11 cellular contexts compared by ENCODE assay signal in the genomic region with DNA sequence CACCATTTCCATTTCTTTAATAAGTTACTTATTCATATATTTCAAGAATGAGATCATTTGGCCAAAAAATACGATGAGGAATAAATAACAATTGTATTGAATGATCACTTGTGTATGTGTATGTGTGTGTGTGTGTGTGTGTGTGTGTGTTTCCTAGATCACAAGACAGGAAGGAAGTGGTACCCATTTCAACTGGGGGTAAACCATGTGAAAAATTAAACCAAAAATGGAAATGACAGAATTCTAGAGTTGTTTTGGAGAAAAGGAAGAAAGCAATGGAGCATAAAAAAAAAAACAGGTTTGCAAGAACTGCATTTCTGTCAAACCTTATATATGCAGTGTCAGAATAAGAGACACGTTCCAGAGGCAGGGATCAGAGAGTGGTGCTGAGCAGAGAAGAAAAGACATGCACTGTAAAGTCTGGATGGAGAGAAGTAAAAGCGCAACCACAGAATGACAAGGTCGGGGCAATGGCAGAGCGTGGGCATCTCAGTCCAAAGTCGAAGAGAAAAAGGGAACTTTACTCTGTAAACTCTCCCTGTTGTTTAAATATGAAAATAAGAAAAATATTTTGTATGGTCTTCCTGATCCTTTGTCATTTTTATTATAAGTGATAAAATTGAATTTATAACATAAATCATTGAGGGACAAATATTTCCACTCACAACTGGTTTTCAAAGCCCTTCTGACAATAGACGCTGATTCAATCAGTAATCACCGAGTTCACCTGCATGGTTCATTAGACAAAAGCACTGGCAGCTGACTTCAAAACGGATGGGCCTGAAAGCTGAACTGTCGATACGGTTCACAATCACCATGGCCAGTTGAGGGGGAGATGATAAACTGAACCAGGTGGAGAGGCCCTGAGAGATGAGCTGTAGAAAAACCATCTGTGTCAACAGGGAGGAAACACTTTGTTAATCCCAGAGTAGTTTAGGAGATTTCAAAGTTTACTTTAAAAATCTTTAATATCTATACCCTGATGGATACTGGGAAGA.
DNase-seq lines count a peak whose midpoint lies in the region; ATAC-seq and TF ChIP-seq lines count a peak whose summit lies in the region.
"Had no signal": no experiment of that assay in that cellular context is flagged by ENCODE, and none has a peak within 500 bp of the region (broad histone marks: within the 10 kb centered on the region; RNA-seq: fewer than 3 reads in every experiment).

No MANE protein-coding gene starts in this region.

- DNase-seq in SK-N-DZ (ENCODE audit: low spot score), result peak; percentile 36
- DNase-seq in tibial nerve (ENCODE audit: low spot score in 2 of 2), result no peak
- DNase-seq in CD4-positive, alpha-beta memory T cell, result no peak
- no peak for DNase-seq in activated CD8-positive, alpha-beta T cell treated with anti-CD3 and anti-CD28 coated beads, Interleukin-2, amount 10 ng/mL, durations not matched to agents 7 days and 5 days
- DNase-seq in stimulated activated CD4-positive, alpha-beta T cell treated with anti-CD3 and anti-CD28 coated beads, Interleukin-4, amount 100 ng/mL, for 24 hours, result no peak
- DNase-seq: heart left ventricle had no signal

- no peak overlapping the region for H3K4me3 ChIP-seq in tibial nerve
- no peak overlapping the region for H3K4me3 ChIP-seq in CD4-positive, alpha-beta memory T cell (ENCODE audit: low read length in 2 of 2)
- H3K4me3 ChIP-seq: heart left ventricle had no signal

- no peaks in the 10 kb centered on the region for H3K36me3 Mint-ChIP-seq in CD4-positive, alpha-beta memory T cell
- no peaks in the 10 kb centered on the region for H3K36me3 Mint-ChIP-seq in activated CD8-positive, alpha-beta T cell treated with anti-CD3 and anti-CD28 coated beads, Interleukin-2, amount 10 ng/mL, durations not matched to agents 7 days and 5 days (ENCODE audit: low read depth)
- H3K36me3 Mint-ChIP-seq: brain had no signal

- CTCF ChIA-PET in CD4-positive, alpha-beta memory T cell (lab: Charles Lee; ENCODE audit: partially characterized antibody), result no interaction called here
- CTCF ChIA-PET in activated CD8-positive, alpha-beta T cell treated with anti-CD3 and anti-CD28 coated beads, Interleukin-2, amount 10 ng/mL, durations not matched to agents 7 days and 5 days (lab: Charles Lee), result no interaction called here

- no peak for TF ChIP-seq EP300 in tibial nerve (IDR thresholded peaks at IDR 0.05)

- TF ChIP-seq POLR2A in tibial nerve (IDR thresholded peaks at IDR 0.05), result no peak

- peak; percentile 65 for ATAC-seq in GM18861 (IDR thresholded peaks at IDR 0.05; ENCODE audit: unreplicated experiment)
- ATAC-seq in GM21737 (IDR thresholded peaks at IDR 0.05; ENCODE audit: unreplicated experiment), result peak; percentile 77
- ATAC-seq in HG03520 (IDR thresholded peaks at IDR 0.05; ENCODE audit: unreplicated experiment), result peak; percentile 59
- ATAC-seq in activated CD8-positive, alpha-beta T cell treated with anti-CD3 and anti-CD28 coated beads, Interleukin-2, amount 10 ng/mL, durations not matched to agents 7 days and 5 days, result no peak
- ATAC-seq: heart left ventricle had no signal

- H3K9me3 ChIP-seq in tibial nerve, result no peaks in the 10 kb centered on the region
- no peaks in the 10 kb centered on the region for H3K9me3 ChIP-seq in CD4-positive, alpha-beta memory T cell (ENCODE audit: control insufficient read depth in 1 of 2, low read length in 2 of 2)
- H3K9me3 ChIP-seq: heart left ventricle, neutrophil had no signal

- H3K27me3 Mint-ChIP-seq in CD4-positive, alpha-beta memory T cell, result peaks cover 7 to 9% of the 10 kb centered on the region in 2 donors
- H3K27me3 Mint-ChIP-seq in activated CD8-positive, alpha-beta T cell treated with anti-CD3 and anti-CD28 coated beads, Interleukin-2, amount 10 ng/mL, durations not matched to agents 7 days and 5 days (ENCODE audit: low read depth), result peaks cover 16% of the 10 kb centered on the region

- H3K27ac Mint-ChIP-seq in CD4-positive, alpha-beta memory T cell, result no peak overlapping the region
- H3K27ac Mint-ChIP-seq in activated CD8-positive, alpha-beta T cell treated with anti-CD3 and anti-CD28 coated beads, Interleukin-2, amount 10 ng/mL, durations not matched to agents 7 days and 5 days, result no peak overlapping the region
- H3K27ac Mint-ChIP-seq: brain had no signal

- peaks cover 0 to 12% (median 7%) of the 10 kb centered on the region in 4 donors for H3K4me1 Mint-ChIP-seq in CD4-positive, alpha-beta memory T cell
- H3K4me1 Mint-ChIP-seq in activated CD8-positive, alpha-beta T cell treated with anti-CD3 and anti-CD28 coated beads, Interleukin-2, amount 10 ng/mL, durations not matched to agents 7 days and 5 days (ENCODE audit: low read depth), result peaks cover 18% of the 10 kb centered on the region

- H3K9me3 Mint-ChIP-seq in CD4-positive, alpha-beta memory T cell, result peaks cover 0 to 4% (median 0%) of the 10 kb centered on the region in 8 donors
- H3K9me3 Mint-ChIP-seq in activated CD8-positive, alpha-beta T cell treated with anti-CD3 and anti-CD28 coated beads, Interleukin-2, amount 10 ng/mL, durations not matched to agents 7 days and 5 days (ENCODE audit: insufficient read depth), result no peaks in the 10 kb centered on the region
- H3K9me3 Mint-ChIP-seq: brain had no signal

- no peaks in the 10 kb centered on the region for H3K36me3 ChIP-seq in tibial nerve
- H3K36me3 ChIP-seq in CD4-positive, alpha-beta memory T cell (ENCODE audit: insufficient read depth, low read length), result no peaks in the 10 kb centered on the region
- H3K36me3 ChIP-seq: heart left ventricle, neutrophil had no signal

- WGBS in tibial nerve, 2 donors, result 65 to 73% methylated on average over 11 of the region's 11 CpGs

- TF ChIP-seq CTCF in tibial nerve (IDR thresholded peaks at IDR 0.05), result no peak

- no peaks in the 10 kb centered on the region for H3K4me1 ChIP-seq in tibial nerve
- peaks cover 10% of the 10 kb centered on the region for H3K4me1 ChIP-seq in CD4-positive, alpha-beta memory T cell (ENCODE audit: insufficient read depth, low read length)
- H3K4me1 ChIP-seq: heart left ventricle had no signal

- no peak overlapping the region for H3K4me3 Mint-ChIP-seq in CD4-positive, alpha-beta memory T cell
- H3K4me3 Mint-ChIP-seq in activated CD8-positive, alpha-beta T cell treated with anti-CD3 and anti-CD28 coated beads, Interleukin-2, amount 10 ng/mL, durations not matched to agents 7 days and 5 days, result no peak overlapping the region
- H3K4me3 Mint-ChIP-seq: brain had no signal

- H3K27ac ChIP-seq in tibial nerve, result no peak overlapping the region
- no peak overlapping the region for H3K27ac ChIP-seq in CD4-positive, alpha-beta memory T cell (ENCODE audit: low read depth, low read length)
- H3K27ac ChIP-seq: heart left ventricle, neutrophil had no signal

- POLR2A ChIA-PET in CD4-positive, alpha-beta memory T cell (lab: Charles Lee; ENCODE audit: partially characterized antibody), result no interaction called here
- POLR2A ChIA-PET in activated CD8-positive, alpha-beta T cell treated with anti-CD3 and anti-CD28 coated beads, Interleukin-2, amount 10 ng/mL, durations not matched to agents 7 days and 5 days (lab: Charles Lee), result no interaction called here

- intact Hi-C loops in CD4-positive, alpha-beta memory T cell (cut with micrococcal nuclease), result no loop called here

- no peaks in the 10 kb centered on the region for H3K27me3 ChIP-seq in tibial nerve
- H3K27me3 ChIP-seq in CD4-positive, alpha-beta memory T cell (ENCODE audit: insufficient read depth, low read length), result no peaks in the 10 kb centered on the region
- H3K27me3 ChIP-seq: neutrophil had no signal
